30 cellular contexts compared by ENCODE assay signal in genomic region chr1:1239624-1240347, GRCh38. TPM values are rescaled to one million over a fixed set of nuclear protein-coding genes. Genes with fewer than 3 reads are reported as not detected.
A peak's percentile ranks its signal among the peaks of the same experiment; 100 is the strongest.
DNase-seq lines count a peak whose midpoint lies in the region; ATAC-seq and TF ChIP-seq lines count a peak whose summit lies in the region.
"Had no signal": no experiment of that assay in that cellular context is flagged by ENCODE, and none has a peak within 500 bp of the region (broad histone marks: within the 10 kb centered on the region; RNA-seq: fewer than 3 reads in every experiment).

No MANE protein-coding gene starts in this region.

- peaks cover 0 to 12% of the 10 kb centered on the region in 2 experiments; a peak in 2 of 4 replicates for H3K79me1 ChIP-seq in IMR-90 (ENCODE audit: low read depth in 1 of 2, low read length in 2 of 2)

- H2BK5ac ChIP-seq in IMR-90 (ENCODE audit: low read depth, low read length, poor library complexity, severe bottlenecking) = no peak overlapping the region

- no peaks in the 10 kb centered on the region for H3K36me3 Mint-ChIP-seq in WTC11
- H3K36me3 Mint-ChIP-seq in activated CD8-positive, alpha-beta T cell treated with anti-CD3 and anti-CD28 coated beads, Interleukin-2, amount 10 ng/mL, durations not matched to agents 7 days and 5 days (ENCODE audit: low read depth) = no peaks in the 10 kb centered on the region
- H3K36me3 Mint-ChIP-seq: activated CD8-positive, alpha-beta memory T cell treated with anti-CD3 and anti-CD28 coated beads, Interleukin-2, amount 10 ng/mL, durations not matched to agents 7 days and 5 days; CD8-positive, alpha-beta T cell; natural killer cell treated with Interleukin-12 subunit alpha and Interleukin-12 subunit beta and Interleukin-15 and Interleukin-18, amount 100 ng/mL, for 72 hours had no signal

- no peaks in the 10 kb centered on the region for H3K9me3 ChIP-seq in BLaER1
- H3K9me3 ChIP-seq in IMR-90 (ENCODE audit: control insufficient read depth, insufficient read depth, low read length) = no peaks in the 10 kb centered on the region
- H3K9me3 ChIP-seq in liver (ENCODE audit: control insufficient read depth in 4 of 4, low read length in 3 of 4) = no peaks in the 10 kb centered on the region
- H3K9me3 ChIP-seq: HAP-1, thyroid gland, uterus had no signal

- H3K18ac ChIP-seq in IMR-90 (ENCODE audit: low read depth, low read length) = no peak overlapping the region

- H4K20me1 ChIP-seq in BLaER1 = peaks cover 69% of the 10 kb centered on the region
- no peaks in the 10 kb centered on the region for H4K20me1 ChIP-seq in IMR-90 (ENCODE audit: insufficient read depth, low read length)

- H3K27me3 ChIP-seq in BLaER1 (peaks cover 14% of the 10 kb centered on the region; the same call in 1 of the 2 replicates), IMR-90 (ENCODE audit: control insufficient read depth, insufficient read depth, low read length) (no peaks in the 10 kb centered on the region), liver (ENCODE audit: control insufficient read depth in 4 of 4, insufficient read depth in 4 of 4, low read length in 3 of 4) (no peaks in the 10 kb centered on the region)
- H3K27me3 ChIP-seq: cardiac muscle cell, thyroid gland had no signal

- no peaks in the 10 kb centered on the region for H3K9me1 ChIP-seq in IMR-90 (ENCODE audit: insufficient read depth, low read length)

- 44% methylated on average over 13 of the region's 28 CpGs; no CpG with 5 or more reads in 1 of the 2 experiments for WGBS in IMR-90 (ENCODE audit: extremely low coverage in 2 of 2, insufficient read length in 1 of 2), 2 experiments
- WGBS in liver = 27% methylated on average over 28 of the region's 28 CpGs
- WGBS in lower leg skin, 2 donors = 34 to 36% methylated on average over 12 to 22 of the region's 28 CpGs

- no peak overlapping the region for H3K27ac Mint-ChIP-seq in WTC11
- H3K27ac Mint-ChIP-seq in activated CD8-positive, alpha-beta T cell treated with anti-CD3 and anti-CD28 coated beads, Interleukin-2, amount 10 ng/mL, durations not matched to agents 7 days and 5 days = no peak overlapping the region
- H3K27ac Mint-ChIP-seq: activated CD8-positive, alpha-beta memory T cell treated with anti-CD3 and anti-CD28 coated beads, Interleukin-2, amount 10 ng/mL, durations not matched to agents 7 days and 5 days; activated naive CD8-positive, alpha-beta T cell treated with anti-CD3 and anti-CD28 coated beads, Interleukin-2, amount 50 U/mL, for 24 hours; CD8-positive, alpha-beta T cell; effector memory CD8-positive, alpha-beta T cell; natural killer cell treated with Interleukin-12 subunit alpha and Interleukin-12 subunit beta and Interleukin-15 and Interleukin-18, amount 100 ng/mL, for 72 hours had no signal

- no peak overlapping the region for H3K14ac ChIP-seq in IMR-90 (replicated peaks; ENCODE audit: low read depth, low read length)

- TF ChIP-seq POLR2A in IMR-90 (IDR thresholded peaks at IDR 0.05; ENCODE audit: low read depth, low read length) (no peak), lower leg skin (IDR thresholded peaks at IDR 0.05) (no peak)

- no TSS peak for BruUV-seq in IMR-90 (replicated peaks; lab: Mats Ljungman, UMichigan)

- H3K4me3 ChIP-seq in BLaER1 (no peak overlapping the region), IMR-90 (ENCODE audit: insufficient read depth, low read depth, low read length) (no peak overlapping the region), liver (ENCODE audit: low read depth in 1 of 3, low read length in 3 of 3) (no peak overlapping the region), lower leg skin (ENCODE audit: low read depth, poor library complexity, severe bottlenecking) (no peak overlapping the region)
- H3K4me3 ChIP-seq: cardiac muscle cell, HAP-1, thyroid gland, uterus had no signal

- H3K27ac ChIP-seq in BLaER1 (0 out of 2 replicates have a peak overlapping the region, but pooled peaks have one; percentile 26), IMR-90 (ENCODE audit: insufficient read depth, low read length) (no peak overlapping the region), liver (ENCODE audit: low read depth in 1 of 2, low read length in 2 of 2) (peak overlapping the region; percentile 12 to 30)
- H3K27ac ChIP-seq: cardiac muscle cell, thyroid gland, uterus had no signal

- no peak overlapping the region for H2BK20ac ChIP-seq in IMR-90 (ENCODE audit: low read depth, low read length)

- dilution Hi-C loops in IMR-90 (cut with HindIII; ENCODE audit: low sequenced_read_pairs, unreplicated experiment) = no loop called here

- H3K9me3 Mint-ChIP-seq in WTC11 = no peaks in the 10 kb centered on the region
- no peaks in the 10 kb centered on the region for H3K9me3 Mint-ChIP-seq in activated CD8-positive, alpha-beta T cell treated with anti-CD3 and anti-CD28 coated beads, Interleukin-2, amount 10 ng/mL, durations not matched to agents 7 days and 5 days (ENCODE audit: insufficient read depth)
- H3K9me3 Mint-ChIP-seq: activated naive CD8-positive, alpha-beta T cell treated with anti-CD3 and anti-CD28 coated beads, Interleukin-2, amount 50 U/mL, for 24 hours; activated T-cell treated with anti-CD3 and anti-CD28 coated beads, Interleukin-2, amount 50 U/mL, for 4 hours; CD8-positive, alpha-beta T cell; effector memory CD8-positive, alpha-beta T cell; natural killer cell treated with Interleukin-12 subunit alpha and Interleukin-12 subunit beta and Interleukin-15 and Interleukin-18, amount 100 ng/mL, for 72 hours had no signal

- H3K36me3 ChIP-seq in BLaER1 = peaks cover 15% of the 10 kb centered on the region
- H3K36me3 ChIP-seq in IMR-90 (ENCODE audit: control insufficient read depth, insufficient read depth, low read length) = peaks cover 2% of the 10 kb centered on the region; the same call in 1 of the 2 replicates
- no peaks in the 10 kb centered on the region for H3K36me3 ChIP-seq in liver (ENCODE audit: control insufficient read depth in 4 of 4, insufficient read depth in 3 of 4, low read depth in 1 of 4, low read length in 3 of 4)
- H3K36me3 ChIP-seq: cardiac muscle cell, HAP-1, thyroid gland, uterus had no signal

- H3K27me3 Mint-ChIP-seq in WTC11 (ENCODE audit: low read depth) = no peaks in the 10 kb centered on the region
- H3K27me3 Mint-ChIP-seq in activated CD8-positive, alpha-beta T cell treated with anti-CD3 and anti-CD28 coated beads, Interleukin-2, amount 10 ng/mL, durations not matched to agents 7 days and 5 days (ENCODE audit: low read depth) = no peaks in the 10 kb centered on the region
- H3K27me3 Mint-ChIP-seq: activated CD8-positive, alpha-beta memory T cell treated with anti-CD3 and anti-CD28 coated beads, Interleukin-2, amount 10 ng/mL, durations not matched to agents 7 days and 5 days; effector memory CD8-positive, alpha-beta T cell; natural killer cell treated with Interleukin-12 subunit alpha and Interleukin-12 subunit beta and Interleukin-15 and Interleukin-18, amount 100 ng/mL, for 72 hours had no signal

- H2AFZ ChIP-seq in IMR-90 (replicated peaks; ENCODE audit: low read length, poor library complexity) = peak overlapping the region; percentile 23

- H3K9ac ChIP-seq in BLaER1 (no peak overlapping the region), IMR-90 (ENCODE audit: low read depth, low read length) (no peak overlapping the region), liver (ENCODE audit: low read depth in 1 of 2, low read length in 2 of 2) (no peak overlapping the region)

- no peak for TF ChIP-seq CTCF in IMR-90 (conservative IDR thresholded peaks at IDR 0.05; ENCODE audit: low read depth, low read length)
- no peak for TF ChIP-seq CTCF in WTC11 (IDR thresholded peaks at IDR 0.05)
- no peak for TF ChIP-seq CTCF in liver (IDR thresholded peaks at IDR 0.05; ENCODE audit: low read depth, low read length, missing input control)
- no peak for TF ChIP-seq CTCF in lower leg skin (IDR thresholded peaks at IDR 0.05)

- ATAC-seq in IMR-90 (ENCODE audit: low read depth) = no peak
- ATAC-seq in WTC11 = no peak
- no peak for ATAC-seq in activated CD8-positive, alpha-beta T cell treated with anti-CD3 and anti-CD28 coated beads, Interleukin-2, amount 10 ng/mL, durations not matched to agents 7 days and 5 days
- ATAC-seq: activated CD8-positive, alpha-beta memory T cell treated with anti-CD3 and anti-CD28 coated beads, Interleukin-2, amount 10 ng/mL, durations not matched to agents 7 days and 5 days; activated naive CD8-positive, alpha-beta T cell treated with anti-CD3 and anti-CD28 coated beads, Interleukin-2, amount 50 U/mL, for 24 hours; activated T-cell treated with anti-CD3 and anti-CD28 coated beads, Interleukin-2, amount 50 U/mL, for 4 hours; CD8-positive, alpha-beta T cell; effector memory CD8-positive, alpha-beta T cell; natural killer cell treated with Interleukin-12 subunit alpha and Interleukin-12 subunit beta and Interleukin-15 and Interleukin-18, amount 100 ng/mL, for 72 hours; right cardiac atrium had no signal

- peaks cover 93% of the 10 kb centered on the region for H3K4me1 ChIP-seq in BLaER1
- peaks cover 14% of the 10 kb centered on the region for H3K4me1 ChIP-seq in IMR-90 (ENCODE audit: control insufficient read depth, insufficient read depth, low read length)
- peaks cover 9 to 24% (median 13%) of the 10 kb centered on the region in 4 donors for H3K4me1 ChIP-seq in liver (ENCODE audit: control insufficient read depth in 4 of 4, insufficient read depth in 4 of 4, low read length in 3 of 4)
- H3K4me1 ChIP-seq: HAP-1 had no signal

- H4K91ac ChIP-seq in IMR-90 (ENCODE audit: insufficient read depth, low read depth, low read length) = no peak overlapping the region

- DNase-seq in IMR-90 (no peak), WTC11 (ENCODE audit: low spot score) (no peak), lower leg skin (ENCODE audit: low spot score in 2 of 2) (no peak), cardiac septum (ENCODE audit: low spot score) (no peak)
- DNase-seq in activated CD8-positive, alpha-beta T cell treated with anti-CD3 and anti-CD28 coated beads, Interleukin-2, amount 10 ng/mL, durations not matched to agents 7 days and 5 days = no peak
- DNase-seq in stimulated activated CD4-positive, alpha-beta T cell treated with anti-CD3 and anti-CD28 coated beads, Interleukin-4, amount 100 ng/mL, for 4 hours = no peak
- DNase-seq: activated CD4-positive, alpha-beta T cell treated with anti-CD3 and anti-CD28 coated beads, Interleukin-2, amount 50 U/mL, for 1 hour; activated CD4-positive, CD25-positive, alpha-beta regulatory T cell; activated CD8-positive, alpha-beta memory T cell treated with anti-CD3 and anti-CD28 coated beads, Interleukin-2, amount 10 ng/mL, durations not matched to agents 7 days and 5 days; activated naive CD8-positive, alpha-beta T cell treated with anti-CD3 and anti-CD28 coated beads, Interleukin-2, amount 50 U/mL, for 24 hours; activated T-cell treated with anti-CD3 and anti-CD28 coated beads, Interleukin-2, amount 50 U/mL, for 4 hours; CD8-positive, alpha-beta T cell; cortex of kidney; effector memory CD8-positive, alpha-beta T cell; kidney glomerular epithelial cell; NCI-H1694; NCI-H446; NCI-H774; right cardiac atrium; stimulated activated CD4-positive, alpha-beta T cell treated with anti-CD3 and anti-CD28 coated beads, Interleukin-2, amount 100 ng/mL, for 48 hours; T-helper 1 cell; thyroid gland; uterus had no signal

- no peak overlapping the region for H4K8ac ChIP-seq in IMR-90 (ENCODE audit: low read depth in 2 of 2, low read length in 2 of 2)

- no peak overlapping the region for H3K23ac ChIP-seq in IMR-90 (ENCODE audit: low read depth, low read length)

- peak overlapping the region; percentile 16; the same call in 1 of the 2 replicates for H2AK5ac ChIP-seq in IMR-90 (ENCODE audit: low read depth, low read length)

- no peak overlapping the region for H3K4ac ChIP-seq in IMR-90 (ENCODE audit: low read depth, low read length)

- in situ Hi-C loops in IMR-90 (cut with MboI; ENCODE audit: low sequenced_read_pairs) = no loop called here

- H3K56ac ChIP-seq in IMR-90 (ENCODE audit: extremely low read depth, insufficient read depth, low read length) = no peak overlapping the region

- CTCF ChIA-PET in IMR-90 (lab: Yijun Ruan, JAX) = no interaction called here
- CTCF ChIA-PET in WTC11 (lab: Charles Lee) = interaction anchor here (0.9 to 1.3 kb wide), 3 partner anchors 27 to 207 kb away, joined by 3 to 4 read pairs (median 4); no protein-coding TSS in a partner anchor
- CTCF ChIA-PET in activated CD8-positive, alpha-beta T cell treated with anti-CD3 and anti-CD28 coated beads, Interleukin-2, amount 10 ng/mL, durations not matched to agents 7 days and 5 days (lab: Charles Lee) = no interaction called here

- no peak overlapping the region for H2BK120ac ChIP-seq in IMR-90 (ENCODE audit: low read depth, low read length)

- no peak overlapping the region for H4K5ac ChIP-seq in IMR-90 (ENCODE audit: low read depth, low read length)

- H3K4me2 ChIP-seq in BLaER1 (peak overlapping the region; percentile 45), IMR-90 (ENCODE audit: low read depth, low read length) (no peak overlapping the region)

- POLR2A ChIA-PET in IMR-90 (lab: Charles Lee; ENCODE audit: unreplicated experiment) = no interaction called here
- POLR2A ChIA-PET in WTC11 (lab: Charles Lee) = interaction anchor here (0.8 to 1.0 kb wide), 2 partner anchors 17 to 80 kb away, joined by 3 read pairs; no protein-coding TSS in a partner anchor
- POLR2A ChIA-PET in activated CD8-positive, alpha-beta T cell treated with anti-CD3 and anti-CD28 coated beads, Interleukin-2, amount 10 ng/mL, durations not matched to agents 7 days and 5 days (lab: Charles Lee) = no interaction called here

- no peak overlapping the region for H2BK15ac ChIP-seq in IMR-90 (ENCODE audit: low read depth, low read length)

- no peak overlapping the region for H3K4me3 Mint-ChIP-seq in WTC11
- no peak overlapping the region for H3K4me3 Mint-ChIP-seq in activated CD8-positive, alpha-beta T cell treated with anti-CD3 and anti-CD28 coated beads, Interleukin-2, amount 10 ng/mL, durations not matched to agents 7 days and 5 days
- H3K4me3 Mint-ChIP-seq: activated CD8-positive, alpha-beta memory T cell treated with anti-CD3 and anti-CD28 coated beads, Interleukin-2, amount 10 ng/mL, durations not matched to agents 7 days and 5 days; activated naive CD8-positive, alpha-beta T cell treated with anti-CD3 and anti-CD28 coated beads, Interleukin-2, amount 50 U/mL, for 24 hours; activated T-cell treated with anti-CD3 and anti-CD28 coated beads, Interleukin-2, amount 50 U/mL, for 4 hours; CD8-positive, alpha-beta T cell; effector memory CD8-positive, alpha-beta T cell; natural killer cell treated with Interleukin-12 subunit alpha and Interleukin-12 subunit beta and Interleukin-15 and Interleukin-18, amount 100 ng/mL, for 72 hours had no signal

- intact Hi-C loops in IMR-90 (cut with micrococcal nuclease) = no loop called here
- intact Hi-C loops in lower leg skin (cut with DNase I; ENCODE audit: low total_unique reads) = no loop called here
- intact Hi-C loops in cardiac septum (cut with DNase I) = no loop called here

- peak overlapping the region; percentile 5 for H2AK9ac ChIP-seq in IMR-90 (replicated peaks; ENCODE audit: low read depth, low read length, poor library complexity)

- TF ChIP-seq RAD21 in IMR-90 (IDR thresholded peaks at IDR 0.05; ENCODE audit: low read length) (no peak), liver (IDR thresholded peaks at IDR 0.05) (no peak)

- H3K4me1 Mint-ChIP-seq in WTC11 = no peaks in the 10 kb centered on the region
- H3K4me1 Mint-ChIP-seq in activated CD8-positive, alpha-beta T cell treated with anti-CD3 and anti-CD28 coated beads, Interleukin-2, amount 10 ng/mL, durations not matched to agents 7 days and 5 days (ENCODE audit: low read depth) = no peaks in the 10 kb centered on the region
- H3K4me1 Mint-ChIP-seq: activated CD8-positive, alpha-beta memory T cell treated with anti-CD3 and anti-CD28 coated beads, Interleukin-2, amount 10 ng/mL, durations not matched to agents 7 days and 5 days; activated naive CD8-positive, alpha-beta T cell treated with anti-CD3 and anti-CD28 coated beads, Interleukin-2, amount 50 U/mL, for 24 hours had no signal

RNA-seq across cellular contexts. Expression of gene C1QTNF12, which starts 6.7 kb away (rescaled TPM):
- 0.36 TPM in 1 of 2 replicates, not detected in the other for total RNA-seq in IMR-90 (2012; rRNA removed)
- polyA plus RNA-seq in IMR-90 (2012; rRNA removed) = 1.1 and 2.6 TPM in 2 replicates
- polyA plus RNA-seq in IMR-90 (2012; cell fraction: cytosol; rRNA removed) = 0.65 and 0.84 TPM in 2 replicates
- 8.4 and 27.4 TPM in 2 replicates for polyA plus RNA-seq in IMR-90 (2012; cell fraction: nucleus; rRNA removed; ENCODE audit: low replicate concordance)
- total RNA-seq in WTC11 (2021) = 8.5 to 10.3 TPM (median 8.5 TPM) in 3 replicates
- not detected for total RNA-seq in liver
- under 1 TPM; 0.39 to 0.40 TPM for polyA plus RNA-seq in liver
- 1 to 10 TPM in 2 of 4 donors, under 1 TPM in 1, not detected in 1; 0.46 to 9.8 (median 5.9) TPM for total RNA-seq in lower leg skin
- total RNA-seq in activated CD8-positive, alpha-beta T cell treated with anti-CD3 and anti-CD28 coated beads, Interleukin-2, amount 10 ng/mL, durations not matched to agents 7 days and 5 days = 1 to 10 TPM; 1.8 to 2.2 TPM
- total RNA-seq in cardiac septum = 2.6 TPM
- total RNA-seq: SK-MEL-5 had no signal
- polyA plus RNA-seq: cardiac muscle cell had no signal

RNA-seq across cellular contexts. Expression of gene B3GALT6, which starts 7.7 kb away (rescaled TPM):
- total RNA-seq in IMR-90 (2012; rRNA removed) (12.2 and 18.3 TPM in 2 replicates), WTC11 (2021) (18.8 to 21.4 TPM (median 20.0 TPM) in 3 replicates), liver (1 to 10 TPM; 8.9 to 9.0 TPM), lower leg skin (10 to 100 TPM; 12.8 to 26.1 (median 18.9) TPM), cardiac septum (11.1 TPM)
- polyA plus RNA-seq in IMR-90 (2012; rRNA removed) (23.0 and 29.2 TPM in 2 replicates), liver (1 to 10 TPM; 1.2 to 7.7 TPM)
- polyA plus RNA-seq in IMR-90 (2012; cell fraction: cytosol; rRNA removed) = 24.3 and 37.0 TPM in 2 replicates
- 10.2 and 16.5 TPM in 2 replicates for polyA plus RNA-seq in IMR-90 (2012; cell fraction: nucleus; rRNA removed; ENCODE audit: low replicate concordance)
- total RNA-seq in activated CD8-positive, alpha-beta T cell treated with anti-CD3 and anti-CD28 coated beads, Interleukin-2, amount 10 ng/mL, durations not matched to agents 7 days and 5 days = 10 to 100 TPM; 21.2 to 22.4 TPM

RNA-seq across cellular contexts. Expression of gene SDF4, which starts 8.0 kb away (rescaled TPM):
- 57.0 and 69.4 TPM in 2 replicates for total RNA-seq in IMR-90 (2012; rRNA removed)
- polyA plus RNA-seq in IMR-90 (2012; rRNA removed) = 250 and 252 TPM in 2 replicates
- 292 and 384 TPM in 2 replicates for polyA plus RNA-seq in IMR-90 (2012; cell fraction: cytosol; rRNA removed)
- polyA plus RNA-seq in IMR-90 (2012; cell fraction: nucleus; rRNA removed; ENCODE audit: low replicate concordance) = 224 and 287 TPM in 2 replicates
- 92.3 to 105 TPM (median 101 TPM) in 3 replicates for total RNA-seq in WTC11 (2021)
- 10 to 100 TPM; 48.7 to 92.5 TPM for total RNA-seq in liver
- polyA plus RNA-seq in liver = 100 to 1,000 TPM in 1 of 2 donors, 10 to 100 TPM in 1; 59.3 to 180 TPM
- total RNA-seq in lower leg skin = 100 to 1,000 TPM in 2 of 4 donors, 10 to 100 TPM in 2; 81.7 to 121 (median 104) TPM
- total RNA-seq in activated CD8-positive, alpha-beta T cell treated with anti-CD3 and anti-CD28 coated beads, Interleukin-2, amount 10 ng/mL, durations not matched to agents 7 days and 5 days = 10 to 100 TPM; 96.9 to 99.3 TPM
- 139 TPM for total RNA-seq in cardiac septum

RNA-seq across cellular contexts. Expression of gene TNFRSF4, which starts 25.8 kb away (rescaled TPM):
- total RNA-seq in IMR-90 (2012; rRNA removed) (not detected in 2 replicates), WTC11 (2021) (0.18 to 0.33 TPM in 2 of 3 replicates, not detected in the other), liver (under 1 TPM in 1 of 2 donors, not detected in 1; 0.08 TPM), lower leg skin (1 to 10 TPM in 1 of 4 donors, under 1 TPM in 1, not detected in 2; 0.69 to 1.4 TPM), cardiac septum (4.3 TPM)
- polyA plus RNA-seq in IMR-90 (2012; rRNA removed) (0.15 and 0.44 TPM in 2 replicates), liver (under 1 TPM; 0.15 to 0.35 TPM)
- 0.23 and 0.40 TPM in 2 replicates for polyA plus RNA-seq in IMR-90 (2012; cell fraction: cytosol; rRNA removed)
- 0.63 and 1.3 TPM in 2 replicates for polyA plus RNA-seq in IMR-90 (2012; cell fraction: nucleus; rRNA removed; ENCODE audit: low replicate concordance)
- total RNA-seq in activated CD8-positive, alpha-beta T cell treated with anti-CD3 and anti-CD28 coated beads, Interleukin-2, amount 10 ng/mL, durations not matched to agents 7 days and 5 days = 1 to 10 TPM; 1.6 to 2.9 TPM
- total RNA-seq: cardiac muscle cell, SK-MEL-5 had no signal
- polyA plus RNA-seq: cardiac muscle cell had no signal

RNA-seq across cellular contexts. Expression of gene TNFRSF18, which starts 33.4 kb away (rescaled TPM):
- total RNA-seq in IMR-90 (2012; rRNA removed) = 0.18 TPM in 1 of 2 replicates, not detected in the other
- 1.0 and 1.2 TPM in 2 replicates for polyA plus RNA-seq in IMR-90 (2012; rRNA removed)
- 0.23 and 0.65 TPM in 2 replicates for polyA plus RNA-seq in IMR-90 (2012; cell fraction: cytosol; rRNA removed)
- 4.4 and 10.1 TPM in 2 replicates for polyA plus RNA-seq in IMR-90 (2012; cell fraction: nucleus; rRNA removed; ENCODE audit: low replicate concordance)
- total RNA-seq in WTC11 (2021) = 0.83 to 1.2 TPM (median 1.1 TPM) in 3 replicates
- under 1 TPM in 1 of 2 donors, not detected in 1; 0.19 TPM for total RNA-seq in liver
- polyA plus RNA-seq in liver = under 1 TPM; 0.17 to 0.24 TPM
- total RNA-seq in lower leg skin = 10 to 100 TPM; 19.8 to 36.8 (median 25.8) TPM
- 10 to 100 TPM; 17.5 to 18.8 TPM for total RNA-seq in activated CD8-positive, alpha-beta T cell treated with anti-CD3 and anti-CD28 coated beads, Interleukin-2, amount 10 ng/mL, durations not matched to agents 7 days and 5 days
- 0.19 TPM for total RNA-seq in cardiac septum
- total RNA-seq: cardiac muscle cell, LHCN-M2, SK-MEL-5 had no signal
